In the genomic region with DNA sequence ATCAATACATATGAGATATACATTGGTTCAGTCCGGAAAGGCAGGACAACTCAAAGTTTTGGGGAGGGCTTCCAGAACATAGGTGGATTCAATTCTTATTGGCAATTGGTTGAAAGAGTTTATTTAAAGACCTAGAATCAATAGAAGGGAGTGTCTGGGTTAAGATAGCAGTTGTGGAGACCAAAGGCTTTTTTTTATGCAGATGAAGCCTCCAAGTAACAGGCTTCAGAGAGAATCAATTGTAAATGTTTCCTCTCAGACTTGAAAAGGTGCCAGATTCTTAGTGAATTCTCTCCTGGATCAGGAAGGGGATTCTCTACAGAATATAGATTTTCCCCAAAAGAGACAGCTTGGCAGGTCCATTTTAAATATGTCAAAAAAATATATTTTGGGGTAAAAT, we compare ENCODE assay signal across 1 cellular context.
TF ChIP-seq lines count a peak whose summit lies in the region.

No MANE protein-coding gene starts in this region.

TF ChIP-seq in H1, 55 proteins besides CTCF, POLR2A, EP300 and RAD21:
- TF ChIP-seq KDM4A (IDR thresholded peaks at IDR 0.05; ENCODE audit: low read depth, low read length, severe bottlenecking), result no peak
- TF ChIP-seq, protein P1, sequence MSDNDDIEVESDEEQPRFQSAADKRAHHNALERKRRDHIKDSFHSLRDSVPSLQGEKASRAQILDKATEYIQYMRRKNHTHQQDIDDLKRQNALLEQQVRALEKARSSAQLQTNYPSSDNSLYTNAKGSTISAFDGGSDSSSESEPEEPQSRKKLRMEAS (IDR thresholded peaks at IDR 0.05), result no peak
- TF ChIP-seq, protein P2, sequence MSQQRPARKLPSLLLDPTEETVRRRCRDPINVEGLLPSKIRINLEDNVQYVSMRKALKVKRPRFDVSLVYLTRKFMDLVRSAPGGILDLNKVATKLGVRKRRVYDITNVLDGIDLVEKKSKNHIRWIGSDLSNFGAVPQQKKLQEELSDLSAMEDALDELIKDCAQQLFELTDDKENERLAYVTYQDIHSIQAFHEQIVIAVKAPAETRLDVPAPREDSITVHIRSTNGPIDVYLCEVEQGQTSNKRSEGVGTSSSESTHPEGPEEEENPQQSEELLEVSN (IDR thresholded peaks at IDR 0.05), result no peak
- no peak for TF ChIP-seq ASH2L (IDR thresholded peaks at IDR 0.05; ENCODE audit: low read length)
- TF ChIP-seq CEBPB (IDR thresholded peaks at IDR 0.05; ENCODE audit: low read depth, low read length), result no peak
- no peak for TF ChIP-seq CHD1 (IDR thresholded peaks at IDR 0.05; ENCODE audit: low read depth, low read length)
- no peak for TF ChIP-seq SRF (IDR thresholded peaks at IDR 0.05; ENCODE audit: low read depth, low read length)
- TF ChIP-seq JUN (IDR thresholded peaks at IDR 0.05; ENCODE audit: low read depth, low read length), result no peak
- TF ChIP-seq POLR2AphosphoS5 (IDR thresholded peaks at IDR 0.05; ENCODE audit: low read depth, low read length), result no peak
- no peak for TF ChIP-seq SP4 (IDR thresholded peaks at IDR 0.05; ENCODE audit: low read length)
- no peak for TF ChIP-seq BCL11A (IDR thresholded peaks at IDR 0.05; ENCODE audit: low read depth in 2 of 2, low read length in 2 of 2)
- no peak for TF ChIP-seq SAP30 (IDR thresholded peaks at IDR 0.05; ENCODE audit: insufficient read depth, insufficient replicate concordance, low read length)
- TF ChIP-seq EGR1 (IDR thresholded peaks at IDR 0.05; ENCODE audit: borderline replicate concordance, low read depth, low read length), result no peak
- no peak for TF ChIP-seq CBX8 (IDR thresholded peaks at IDR 0.05; ENCODE audit: borderline replicate concordance, low read depth, low read length)
- no peak for TF ChIP-seq GTF2F1 (IDR thresholded peaks at IDR 0.05; ENCODE audit: borderline replicate concordance, low read depth, low read length)
- TF ChIP-seq SIN3A (conservative IDR thresholded peaks at IDR 0.05 in 1 of 2, IDR thresholded peaks at IDR 0.05 in 1 of 2; ENCODE audit: low read depth in 1 of 2, low read length in 2 of 2), result no peak
